Comparison of ENCODE assay signal across 15 cellular contexts in genomic region chr15:40958146-40958545, GRCh38. TPM values are rescaled to one million over a fixed set of nuclear protein-coding genes. Genes with fewer than 3 reads are reported as not detected.
A peak's percentile ranks its signal among the peaks of the same experiment; 100 is the strongest.
DNase-seq lines count a peak whose midpoint lies in the region; ATAC-seq and TF ChIP-seq lines count a peak whose summit lies in the region.
"Had no signal": no experiment of that assay in that cellular context is flagged by ENCODE, and none has a peak within 500 bp of the region (broad histone marks: within the 10 kb centered on the region; RNA-seq: fewer than 3 reads in every experiment).

No MANE protein-coding gene starts in this region.

- H3K4me3 Mint-ChIP-seq in GM23338 = no peak overlapping the region; the same call in 2 of the 3 replicates
- H3K4me3 Mint-ChIP-seq: activated CD4-positive, alpha-beta T cell treated with anti-CD3 and anti-CD28 coated beads, Interleukin-2, amount 10 ng/mL, durations not matched to agents 24 days and 14 days; activated naive CD8-positive, alpha-beta T cell; mesothelial cell of epicardium had no signal

- H4K20me1 ChIP-seq in GM23338 (replicated peaks; ENCODE audit: insufficient read depth) = no peaks in the 10 kb centered on the region; the same call in 1 of the 2 replicates

- H3K27ac Mint-ChIP-seq in GM23338 = peak overlapping the region; percentile 84
- H3K27ac Mint-ChIP-seq: activated CD4-positive, alpha-beta T cell treated with anti-CD3 and anti-CD28 coated beads, Interleukin-2, amount 10 ng/mL, durations not matched to agents 24 days and 14 days; mesothelial cell of epicardium had no signal

- POLR2A ChIA-PET in GM10248 (lab: Yijun Ruan, JAX) = no interaction called here

- peak; percentile 40 for DNase-seq in GM23338 (ENCODE audit: low spot score)
- DNase-seq in NAMALWA (ENCODE audit: low spot score) = peak; percentile 28
- no peak for DNase-seq in epithelial cell of prostate (ENCODE audit: low read depth, low spot score)
- DNase-seq in gastrocnemius medialis = peak; percentile 93 to 97
- no peak for DNase-seq in NCI-H1436 (lab: John Stamatoyannopoulos, UW)
- DNase-seq in activated CD4-positive, CD25-positive, alpha-beta regulatory T cell treated with anti-CD3 and anti-CD28 coated beads, Interleukin-2, amount 50 U/mL, for 72 hours = no peak
- no peak for DNase-seq in GM10248 (ENCODE audit: extremely low spot score)
- DNase-seq: activated CD4-positive, alpha-beta T cell treated with anti-CD3 and anti-CD28 coated beads, Interleukin-2, amount 10 ng/mL, durations not matched to agents 24 days and 14 days; DMS153; effector memory CD4-positive, alpha-beta T cell; KBM-7; stimulated activated CD4-positive, alpha-beta T cell treated with anti-CD3 and anti-CD28 coated beads, Interleukin-2, amount 100 ng/mL, for 48 hours had no signal

- H3K79me2 ChIP-seq in GM23338 (replicated peaks; ENCODE audit: insufficient read depth) = peaks cover 31% of the 10 kb centered on the region

- in situ Hi-C loops in gastrocnemius medialis (cut with MboI; ENCODE audit: low sequenced_read_pairs in 4 of 4) = no loop called here

- CTCF ChIA-PET in GM10248 (lab: Yijun Ruan, JAX) = interaction anchor here (1.2 to 1.5 kb wide), 2 partner anchors 15 to 27 kb away, joined by 5 read pairs; no protein-coding TSS in a partner anchor

- H3K9me3 Mint-ChIP-seq in GM23338 = no peaks in the 10 kb centered on the region; the same call in none of the 3 replicates
- H3K9me3 Mint-ChIP-seq: activated CD4-positive, alpha-beta T cell treated with anti-CD3 and anti-CD28 coated beads, Interleukin-2, amount 10 ng/mL, durations not matched to agents 24 days and 14 days had no signal

- H3K27me3 ChIP-seq in GM23338 (ENCODE audit: insufficient read depth) (no peaks in the 10 kb centered on the region), gastrocnemius medialis (no peaks in the 10 kb centered on the region)
- H3K27me3 ChIP-seq: testis had no signal

- intact Hi-C loops in gastrocnemius medialis (cut with DNase I; ENCODE audit: low total_unique reads) = loop anchor here (2.0 to 10.0 kb wide), 2 partner anchors 51 to 853 kb away; partner anchors contain the start of gene BMF

- H3K36me3 ChIP-seq in GM23338 (ENCODE audit: insufficient read depth) = peaks cover 7% of the 10 kb centered on the region
- peaks cover 3 to 12% of the 10 kb centered on the region in 2 donors for H3K36me3 ChIP-seq in gastrocnemius medialis

- peaks cover 57% of the 10 kb centered on the region for H3K36me3 Mint-ChIP-seq in GM23338 (ENCODE audit: low read depth)

- peaks cover 43% of the 10 kb centered on the region for H3K27me3 Mint-ChIP-seq in GM23338 (ENCODE audit: insufficient read depth, low read depth, poor library complexity)
- H3K27me3 Mint-ChIP-seq: activated CD4-positive, alpha-beta T cell treated with anti-CD3 and anti-CD28 coated beads, Interleukin-2, amount 10 ng/mL, durations not matched to agents 24 days and 14 days; activated naive CD8-positive, alpha-beta T cell had no signal

- H3K9me3 ChIP-seq in gastrocnemius medialis = no peaks in the 10 kb centered on the region
- H3K9me3 ChIP-seq: testis had no signal

- H3F3A ChIP-seq in GM23338 (replicated peaks; ENCODE audit: low read depth) = peaks cover 26% of the 10 kb centered on the region

- no peak overlapping the region for H2AFZ ChIP-seq in GM23338

- ATAC-seq in GM23338 (no peak), gastrocnemius medialis (peak; percentile 63 to 64)

- peak overlapping the region; percentile 72; the same call in 1 of the 2 replicates for H3K27ac ChIP-seq in GM23338 (ENCODE audit: low read depth)
- peak overlapping the region; percentile 91 for H3K27ac ChIP-seq in epithelial cell of prostate
- peak overlapping the region; percentile 91 to 99 (median 96) for H3K27ac ChIP-seq in gastrocnemius medialis
- H3K27ac ChIP-seq: testis had no signal

- H3K4me1 Mint-ChIP-seq in GM23338 = peaks cover 50% of the 10 kb centered on the region

- TF ChIP-seq CTCF in GM23338 (conservative IDR thresholded peaks at IDR 0.05; ENCODE audit: low read depth in 2 of 2) (no peak), gastrocnemius medialis (IDR thresholded peaks at IDR 0.05 in 4 of 5, conservative IDR thresholded peaks at IDR 0.05 in 1 of 5) (peak in 3 of 5 experiments; percentile 17 to 31 (median 28)), GM10248 (IDR thresholded peaks at IDR 0.05; ENCODE audit: control extremely low read depth, extremely low read depth, low read depth, missing control alignments) (no peak)

- H3K4me3 ChIP-seq in GM23338 (no peak overlapping the region), gastrocnemius medialis (peak overlapping the region in 1 of 4 donors; percentile 18)
- H3K4me3 ChIP-seq: testis had no signal

- peaks cover 22% of the 10 kb centered on the region for H3K4me1 ChIP-seq in GM23338 (ENCODE audit: insufficient read depth)
- H3K4me1 ChIP-seq in gastrocnemius medialis = peaks cover 27 to 48% of the 10 kb centered on the region in 2 donors

- peak; percentile 61 to 77 for TF ChIP-seq POLR2A in gastrocnemius medialis (IDR thresholded peaks at IDR 0.05)

- H3K4me2 ChIP-seq in GM23338 = no peak overlapping the region

- no peaks in the 10 kb centered on the region for H3K9me2 ChIP-seq in GM23338 (ENCODE audit: insufficient read depth)

TF ChIP-seq in GM23338, 12 proteins besides CTCF, POLR2A, EP300 and RAD21:
- TF ChIP-seq POLR2AphosphoS5 (IDR thresholded peaks at IDR 0.05; ENCODE audit: low read depth) = peak; percentile 4; the same call in 1 of the 2 replicates
- no peak for TF ChIP-seq NANOG (IDR thresholded peaks at IDR 0.05; ENCODE audit: borderline replicate concordance)

RNA-seq across cellular contexts. Expression of gene CHAC1, which starts 4.9 kb away (rescaled TPM):
- total RNA-seq in GM23338 (2014; rRNA removed; shearing (Covaris generic)) = 112 and 124 TPM in 2 replicates
- 73.0 and 74.4 TPM in 2 replicates for polyA plus RNA-seq in GM23338 (2016; fragmentation: Nextera tagmentation; extraction: Ambion mirVana)
- 100 to 1,000 TPM in 3 of 4 donors, 10 to 100 TPM in 1; 93.4 to 320 (median 139) TPM for total RNA-seq in gastrocnemius medialis

RNA-seq across cellular contexts. Expression of gene DLL4, which starts 29.0 kb away (rescaled TPM):
- total RNA-seq in GM23338 (2014; rRNA removed; shearing (Covaris generic)) = 0.31 and 0.62 TPM in 2 replicates
- 0.64 and 0.99 TPM in 2 replicates for polyA plus RNA-seq in GM23338 (2016; fragmentation: Nextera tagmentation; extraction: Ambion mirVana)
- 10 to 100 TPM in 2 of 4 donors, 1 to 10 TPM in 2; 5.9 to 15.7 (median 8.9) TPM for total RNA-seq in gastrocnemius medialis
- total RNA-seq: activated CD4-positive, alpha-beta T cell treated with anti-CD3 and anti-CD28 coated beads, Interleukin-2, amount 10 ng/mL, durations not matched to agents 24 days and 14 days had no signal

Comparison
In these comparisons a context has a peak if more than half of its experiments do, and no peak if none do; other contexts are left out.
1. DNase-seq: peak in GM23338 (single experiment), NAMALWA (single experiment) and gastrocnemius medialis (2 of 2); none in epithelial cell of prostate (single experiment), NCI-H1436 (single experiment), activated CD4-positive, CD25-positive, alpha-beta regulatory T cell treated with anti-CD3 and anti-CD28 coated beads, Interleukin-2, amount 50 U/mL, for 72 hours (single experiment) and GM10248 (single experiment).
2. CTCF ChIP-seq: peak in gastrocnemius medialis (3 of 5); none in GM23338 (0 of 2) and GM10248 (single experiment).
3. Peak in every context shown above with its lines, with median percentiles within 50 percentile points of each other: H3K27ac ChIP-seq.